In genomic region chr6:147651249-147652063, GRCh38 we compare ENCODE assay signal across 10 cellular contexts.
A peak's percentile ranks its signal among the peaks of the same experiment; 100 is the strongest.
DNase-seq lines count a peak whose midpoint lies in the region; ATAC-seq and TF ChIP-seq lines count a peak whose summit lies in the region.
"Had no signal": no experiment of that assay in that cellular context is flagged by ENCODE, and none has a peak within 500 bp of the region (broad histone marks: within the 10 kb centered on the region; RNA-seq: fewer than 3 reads in every experiment).

No MANE protein-coding gene starts in this region.

- H3K27me3 ChIP-seq in heart right ventricle: no peaks in the 10 kb centered on the region
- H3K27me3 ChIP-seq in gastrocnemius medialis: no peaks in the 10 kb centered on the region

- no peak for TF ChIP-seq POLR2A in gastrocnemius medialis (IDR thresholded peaks at IDR 0.05)

- POLR2A ChIA-PET in WTC11 (lab: Charles Lee): no interaction called here

- H3K4me3 ChIP-seq in heart right ventricle (no peak overlapping the region), gastrocnemius medialis (no peak overlapping the region)

- H3K4me1 ChIP-seq in heart right ventricle (peaks cover 0 to 16% (median 12%) of the 10 kb centered on the region in 9 donors), gastrocnemius medialis (no peaks in the 10 kb centered on the region)

- no peaks in the 10 kb centered on the region for H3K9me3 Mint-ChIP-seq in WTC11

- CTCF ChIA-PET in WTC11 (lab: Charles Lee): interaction anchor here (0.9 to 1.4 kb wide), 2 partner anchors 142 to 145 kb away, joined by 3 to 4 read pairs; partner anchors contain the start of gene SAMD5

- H3K27me3 Mint-ChIP-seq in WTC11 (ENCODE audit: low read depth): no peaks in the 10 kb centered on the region
- H3K27me3 Mint-ChIP-seq: activated CD8-positive, alpha-beta memory T cell treated with anti-CD3 and anti-CD28 coated beads, Interleukin-2, amount 10 ng/mL, durations not matched to agents 7 days and 5 days had no signal

- peak; percentile 11 for DNase-seq in HT-29 (ENCODE audit: low spot score)
- no peak for DNase-seq in WTC11 (ENCODE audit: low spot score)
- DNase-seq in heart right ventricle: peak; percentile 19 to 28
- peak in 1 of 2 donors; percentile 11 for DNase-seq in gastrocnemius medialis
- DNase-seq in NCI-H1048 (lab: John Stamatoyannopoulos, UW): no peak
- DNase-seq in occipital lobe (lab: John Stamatoyannopoulos, UW): no peak
- DNase-seq: activated CD8-positive, alpha-beta memory T cell treated with anti-CD3 and anti-CD28 coated beads, Interleukin-2, amount 10 ng/mL, durations not matched to agents 7 days and 5 days; RPMI8226 had no signal

- no peak overlapping the region for H3K27ac Mint-ChIP-seq in WTC11
- H3K27ac Mint-ChIP-seq: activated CD8-positive, alpha-beta memory T cell treated with anti-CD3 and anti-CD28 coated beads, Interleukin-2, amount 10 ng/mL, durations not matched to agents 7 days and 5 days had no signal

- 53 to 56% methylated on average over 6 of the region's 6 CpGs for WGBS in heart right ventricle, 2 donors

- no peaks in the 10 kb centered on the region for H3K36me3 Mint-ChIP-seq in WTC11
- H3K36me3 Mint-ChIP-seq: activated CD8-positive, alpha-beta memory T cell treated with anti-CD3 and anti-CD28 coated beads, Interleukin-2, amount 10 ng/mL, durations not matched to agents 7 days and 5 days had no signal

- in situ Hi-C loops in gastrocnemius medialis (cut with MboI; ENCODE audit: low sequenced_read_pairs in 4 of 4): no loop called here

- intact Hi-C loops in heart right ventricle (cut with DNase I) (loop anchor here (2.0 to 10.0 kb wide), 5 partner anchors 141 to 513 kb away; partner anchors contain the start of gene SAMD5 (in 6 of the 10)), gastrocnemius medialis (cut with DNase I; ENCODE audit: low total_unique reads) (loop anchor here (2.0 kb wide), 1 partner anchor 143 kb away; the partner anchor contains the start of gene SAMD5)

- peaks cover 4% of the 10 kb centered on the region for H3K4me1 Mint-ChIP-seq in WTC11
- H3K4me1 Mint-ChIP-seq: activated CD8-positive, alpha-beta memory T cell treated with anti-CD3 and anti-CD28 coated beads, Interleukin-2, amount 10 ng/mL, durations not matched to agents 7 days and 5 days had no signal

- TF ChIP-seq CTCF in WTC11 (IDR thresholded peaks at IDR 0.05): no peak
- TF ChIP-seq CTCF in heart right ventricle (IDR thresholded peaks at IDR 0.05): peak in 7 of 9 donors; percentile 33 to 59 (median 44)
- TF ChIP-seq CTCF in gastrocnemius medialis (IDR thresholded peaks at IDR 0.05 in 4 of 5, conservative IDR thresholded peaks at IDR 0.05 in 1 of 5): no peak

- H3K4me3 Mint-ChIP-seq in WTC11: no peak overlapping the region
- H3K4me3 Mint-ChIP-seq: activated CD8-positive, alpha-beta memory T cell treated with anti-CD3 and anti-CD28 coated beads, Interleukin-2, amount 10 ng/mL, durations not matched to agents 7 days and 5 days had no signal

- H3K9me3 ChIP-seq in heart right ventricle: no peaks in the 10 kb centered on the region
- H3K9me3 ChIP-seq in gastrocnemius medialis: no peaks in the 10 kb centered on the region

- ATAC-seq in WTC11: peak; percentile 94
- ATAC-seq in heart right ventricle: peak; percentile 71 to 96 (median 85)
- ATAC-seq in gastrocnemius medialis: peak; percentile 30 to 39
- ATAC-seq in HG02981 (IDR thresholded peaks at IDR 0.05; ENCODE audit: unreplicated experiment): no peak
- no peak for ATAC-seq in GM18498 (IDR thresholded peaks at IDR 0.05; ENCODE audit: unreplicated experiment)
- ATAC-seq: activated CD8-positive, alpha-beta memory T cell treated with anti-CD3 and anti-CD28 coated beads, Interleukin-2, amount 10 ng/mL, durations not matched to agents 7 days and 5 days had no signal

- H3K36me3 ChIP-seq in heart right ventricle: no peaks in the 10 kb centered on the region
- H3K36me3 ChIP-seq in gastrocnemius medialis: no peaks in the 10 kb centered on the region

- H3K27ac ChIP-seq in heart right ventricle (peak overlapping the region in 1 of 10 donors; percentile 28), gastrocnemius medialis (no peak overlapping the region)

TF ChIP-seq in WTC11, 78 proteins besides CTCF, POLR2A, EP300 and RAD21:
- TF ChIP-seq SP1 (CRISPR knock-in tag; conservative IDR thresholded peaks at IDR 0.05) (no peak), ZNF396 (CRISPR knock-in tag; IDR thresholded peaks at IDR 0.05; ENCODE audit: borderline replicate concordance) (no peak), ZNF121 (CRISPR knock-in tag; IDR thresholded peaks at IDR 0.05) (no peak), TP53 (CRISPR knock-in tag; IDR thresholded peaks at IDR 0.05) (no peak), SMAD4 (CRISPR knock-in tag; IDR thresholded peaks at IDR 0.05) (no peak), NFYB (CRISPR knock-in tag; conservative IDR thresholded peaks at IDR 0.05; ENCODE audit: low read depth) (no peak), ZNF138 (CRISPR knock-in tag; conservative IDR thresholded peaks at IDR 0.05) (no peak), JUN (CRISPR knock-in tag; IDR thresholded peaks at IDR 0.05) (no peak), ZSCAN18 (CRISPR knock-in tag; IDR thresholded peaks at IDR 0.05) (no peak), USF2 (CRISPR knock-in tag; IDR thresholded peaks at IDR 0.05) (no peak), MLX (CRISPR knock-in tag; IDR thresholded peaks at IDR 0.05) (no peak), RORB (CRISPR knock-in tag; IDR thresholded peaks at IDR 0.05) (no peak), MYBL2 (CRISPR knock-in tag; IDR thresholded peaks at IDR 0.05) (no peak), ZNF512 (CRISPR knock-in tag; IDR thresholded peaks at IDR 0.05; ENCODE audit: borderline replicate concordance) (no peak), IRF2 (CRISPR knock-in tag; IDR thresholded peaks at IDR 0.05; ENCODE audit: borderline replicate concordance, low read depth) (no peak), ZMAT4 (CRISPR knock-in tag; IDR thresholded peaks at IDR 0.05) (no peak), FOXK1 (CRISPR knock-in tag; IDR thresholded peaks at IDR 0.05) (no peak), PREB (CRISPR knock-in tag; IDR thresholded peaks at IDR 0.05; ENCODE audit: borderline replicate concordance) (no peak)

Comparison
In these comparisons a context has a peak if more than half of its experiments do, and no peak if none do; other contexts are left out.
1. DNase-seq: peak in HT-29 (single experiment) and heart right ventricle (2 of 2); none in WTC11 (single experiment), NCI-H1048 (single experiment) and occipital lobe (single experiment).
2. ATAC-seq: peak in WTC11 (single experiment), heart right ventricle (8 of 8) and gastrocnemius medialis (2 of 2); none in HG02981 (single experiment) and GM18498 (single experiment).
3. CTCF ChIP-seq: peak in heart right ventricle (7 of 9); none in WTC11 (single experiment) and gastrocnemius medialis (0 of 5).